9 cellular contexts compared by ENCODE assay signal in genomic region chr19:15280048-15280725, GRCh38. TPM values are rescaled to one million over a fixed set of nuclear protein-coding genes. Genes with fewer than 3 reads are reported as not detected.
DNase-seq lines count a peak whose midpoint lies in the region; ATAC-seq and TF ChIP-seq lines count a peak whose summit lies in the region.
"Had no signal": no experiment of that assay in that cellular context is flagged by ENCODE, and none has a peak within 500 bp of the region (broad histone marks: within the 10 kb centered on the region; RNA-seq: fewer than 3 reads in every experiment).

No MANE protein-coding gene starts in this region.

- intact Hi-C loops in mucosa of descending colon (cut with DNase I, micrococcal nuclease), result no loop called here

- H3K9me3 Mint-ChIP-seq in T-helper 2 cell treated with Interferon-gamma antibody and Interleukin-4, amounts not matched to agents 5 μg/mL and 100 μg/mL, for 36 hours, result no peaks in the 10 kb centered on the region
- no peaks in the 10 kb centered on the region for H3K9me3 Mint-ChIP-seq in central memory CD8-positive, alpha-beta T cell
- H3K9me3 Mint-ChIP-seq: activated T-helper 2 cell treated with anti-CD3 and anti-CD28 coated beads, Interferon-gamma antibody, Interleukin-2, Interleukin-4, amounts not matched to agents 10 μg/mL and 5 μg/mL and 100 μg/mL, durations not matched to agents 14 hours and 24 hours and 36 hours had no signal

- DNase-seq in T-helper 2 cell treated with Interferon-gamma antibody and Interleukin-4, amounts not matched to agents 5 μg/mL and 100 μg/mL, for 36 hours (ENCODE audit: low spot score), result no peak
- DNase-seq in T-helper 2 cell, result no peak
- no peak for DNase-seq in central memory CD8-positive, alpha-beta T cell (ENCODE audit: low spot score in 2 of 2)
- DNase-seq in mucosa of descending colon, result no peak
- no peak for DNase-seq in tibial nerve (ENCODE audit: low spot score in 2 of 2)
- no peak for DNase-seq in NCI-H526 treated with DMSO at 0.1 percent for 48 hours (lab: John Stamatoyannopoulos, UW)
- DNase-seq in T1000 (lab: John Stamatoyannopoulos, UW), result no peak

- H3K27me3 Mint-ChIP-seq in T-helper 2 cell treated with Interferon-gamma antibody and Interleukin-4, amounts not matched to agents 5 μg/mL and 100 μg/mL, for 36 hours (ENCODE audit: low read depth), result no peaks in the 10 kb centered on the region
- H3K27me3 Mint-ChIP-seq in central memory CD8-positive, alpha-beta T cell, result no peaks in the 10 kb centered on the region

- H3K4me1 ChIP-seq in mucosa of descending colon (ENCODE audit: low read depth) (peaks cover 70% of the 10 kb centered on the region), tibial nerve (peaks cover 0 to 100% (median 91%) of the 10 kb centered on the region in 4 donors)

- WGBS in tibial nerve, 2 donors, result 49 to 60% methylated on average over 6 of the region's 6 CpGs

- TF ChIP-seq POLR2A in tibial nerve (IDR thresholded peaks at IDR 0.05), result no peak

- H3K4me3 ChIP-seq in mucosa of descending colon (no peak overlapping the region), tibial nerve (no peak overlapping the region)

- no peaks in the 10 kb centered on the region for H3K27me3 ChIP-seq in tibial nerve

- peaks cover 44% of the 10 kb centered on the region for H3K4me1 Mint-ChIP-seq in T-helper 2 cell treated with Interferon-gamma antibody and Interleukin-4, amounts not matched to agents 5 μg/mL and 100 μg/mL, for 36 hours (ENCODE audit: low read depth)
- peaks cover 82% of the 10 kb centered on the region for H3K4me1 Mint-ChIP-seq in central memory CD8-positive, alpha-beta T cell

- TF ChIP-seq CTCF in mucosa of descending colon (IDR thresholded peaks at IDR 0.05) (no peak), tibial nerve (IDR thresholded peaks at IDR 0.05) (no peak)

- peak overlapping the region in 3 of 4 donors; percentile 21 to 84 (median 77) for H3K27ac ChIP-seq in tibial nerve

- no peaks in the 10 kb centered on the region for H3K36me3 ChIP-seq in mucosa of descending colon (ENCODE audit: low read depth)
- H3K36me3 ChIP-seq in tibial nerve, result no peaks in the 10 kb centered on the region

- ATAC-seq in central memory CD8-positive, alpha-beta T cell (replicated peaks; ENCODE audit: extremely low read depth, poor library complexity, severe bottlenecking), result no peak
- ATAC-seq in mucosa of descending colon, result peak; percentile 7
- ATAC-seq in GM18502 (IDR thresholded peaks at IDR 0.05; ENCODE audit: poor library complexity, unreplicated experiment), result no peak

- H3K27ac Mint-ChIP-seq in T-helper 2 cell treated with Interferon-gamma antibody and Interleukin-4, amounts not matched to agents 5 μg/mL and 100 μg/mL, for 36 hours, result peak overlapping the region; percentile 12
- H3K27ac Mint-ChIP-seq in central memory CD8-positive, alpha-beta T cell (ENCODE audit: low read depth), result peak overlapping the region; percentile 29

- no peaks in the 10 kb centered on the region for H3K9me3 ChIP-seq in mucosa of descending colon
- no peaks in the 10 kb centered on the region for H3K9me3 ChIP-seq in tibial nerve

- H3K4me3 Mint-ChIP-seq in T-helper 2 cell treated with Interferon-gamma antibody and Interleukin-4, amounts not matched to agents 5 μg/mL and 100 μg/mL, for 36 hours, result no peak overlapping the region
- H3K4me3 Mint-ChIP-seq in central memory CD8-positive, alpha-beta T cell, result peak overlapping the region; percentile 36

- no peak for TF ChIP-seq EP300 in tibial nerve (IDR thresholded peaks at IDR 0.05)

- no peaks in the 10 kb centered on the region for H3K36me3 Mint-ChIP-seq in T-helper 2 cell treated with Interferon-gamma antibody and Interleukin-4, amounts not matched to agents 5 μg/mL and 100 μg/mL, for 36 hours (ENCODE audit: low read depth)
- H3K36me3 Mint-ChIP-seq in central memory CD8-positive, alpha-beta T cell (ENCODE audit: insufficient read depth), result peaks cover 11% of the 10 kb centered on the region

RNA-seq across cellular contexts. Expression of gene EPHX3, which starts 47.9 kb away (rescaled TPM):
- under 1 TPM in 1 of 3 donors, not detected in 2; 0.58 TPM for total RNA-seq in mucosa of descending colon
- total RNA-seq in tibial nerve, result under 1 TPM in 1 of 4 donors, not detected in 3; 0.20 TPM

RNA-seq across cellular contexts. Expression of gene BRD4, which starts 52.2 kb away (rescaled TPM):
- 100 to 1,000 TPM in 1 of 3 donors, 10 to 100 TPM in 2; 78.3 to 104 (median 82.6) TPM for total RNA-seq in mucosa of descending colon
- 10 to 100 TPM; 34.7 to 69.6 (median 36.0) TPM for total RNA-seq in tibial nerve
